15 cellular contexts compared by ENCODE assay signal in the genomic region with DNA sequence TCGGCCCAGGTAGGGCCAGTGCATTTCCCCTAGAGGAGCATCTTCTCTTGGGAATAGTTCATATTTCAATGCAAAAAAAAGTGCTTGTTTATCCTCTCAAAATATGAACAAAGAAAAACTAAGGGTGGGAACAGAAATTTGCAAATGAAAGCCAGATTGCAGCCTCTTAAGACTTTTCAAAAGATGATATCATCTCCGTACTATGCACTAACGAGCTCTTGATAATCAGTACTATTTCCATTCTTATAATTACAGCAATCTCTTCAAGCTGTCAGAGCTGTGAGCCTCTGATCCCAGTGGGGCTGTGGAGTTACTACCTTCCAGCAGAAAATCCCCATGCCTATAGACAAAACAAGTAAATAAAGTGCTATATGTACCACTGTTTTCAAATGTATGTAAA.
"Had no signal": no experiment of that assay in that cellular context is flagged by ENCODE, and none has a peak within 500 bp of the region (broad histone marks: within the 10 kb centered on the region; RNA-seq: fewer than 3 reads in every experiment).

No MANE protein-coding gene starts in this region.

- H3K4me1 ChIP-seq: esophagus squamous epithelium, heart left ventricle, right atrium auricular region, sigmoid colon, stomach had no signal

- ATAC-seq: effector memory CD8-positive, alpha-beta T cell; heart left ventricle; naive thymus-derived CD8-positive, alpha-beta T cell had no signal

- H3K27me3 ChIP-seq: esophagus squamous epithelium, heart left ventricle, neutrophil, right atrium auricular region, sigmoid colon, stomach had no signal

- H3K9me3 ChIP-seq: neutrophil had no signal

- H3K4me3 ChIP-seq: esophagus squamous epithelium, heart left ventricle, right atrium auricular region, sigmoid colon, skin epidermis, stomach had no signal

- DNase-seq: effector memory CD8-positive, alpha-beta T cell; esophagus squamous epithelium; foreskin melanocyte; heart left ventricle; hippocampal formation; mammary epithelial cell; naive thymus-derived CD8-positive, alpha-beta T cell; sigmoid colon; stimulated activated CD4-positive, alpha-beta T cell treated with anti-CD3 and anti-CD28 coated beads, Interleukin-2, amount 100 ng/mL, for 24 hours; stimulated activated naive CD4-positive, alpha-beta T cell; stomach; trophoblast cell had no signal

- H3K36me3 ChIP-seq: neutrophil had no signal
